In genomic region chr1:45009956-45010854, GRCh38 we compare ENCODE assay signal across 8 cellular contexts. TPM values are rescaled to one million over a fixed set of nuclear protein-coding genes. Genes with fewer than 3 reads are reported as not detected.
DNase-seq lines count a peak whose midpoint lies in the region; ATAC-seq and TF ChIP-seq lines count a peak whose summit lies in the region.

No MANE protein-coding gene starts in this region.

- peak overlapping the region; percentile 99 for H2AFZ ChIP-seq in neuron (ENCODE audit: low read depth, low read length)

- DNase-seq in DMS153 treated with DMSO at 0.1 percent for 48 hours (lab: John Stamatoyannopoulos, UW; ENCODE audit: unreplicated experiment) (peak; percentile 35), M059J (ENCODE audit: low read depth) (peak; percentile 35), fibroblast of mammary gland (ENCODE audit: low read depth) (no peak), NCI-H187 treated with DMSO at 0.1 percent for 48 hours (lab: John Stamatoyannopoulos, UW) (no peak)
- DNase-seq in activated CD4-positive, alpha-beta T cell treated with anti-CD3 and anti-CD28 coated beads, Interleukin-2, amount 50 U/mL, for 1 hour: peak; percentile 30

- H3K9me3 ChIP-seq in neuron (ENCODE audit: low read length): no peaks in the 10 kb centered on the region

- H3K36me3 ChIP-seq in neuron (ENCODE audit: insufficient read depth, low read length): peaks cover 38% of the 10 kb centered on the region

- TF ChIP-seq CTCF in fibroblast of mammary gland (conservative IDR thresholded peaks at IDR 0.05; ENCODE audit: control insufficient read depth, insufficient read depth, low read depth, low read length): no peak

- ATAC-seq in GM19023 (IDR thresholded peaks at IDR 0.05; ENCODE audit: unreplicated experiment) (no peak), HG03442 (IDR thresholded peaks at IDR 0.05; ENCODE audit: unreplicated experiment) (no peak)

- H3K27me3 ChIP-seq in neuron (ENCODE audit: insufficient read depth, low read length): no peaks in the 10 kb centered on the region

- H3K4me3 ChIP-seq in fibroblast of mammary gland (ENCODE audit: control insufficient read depth, low read depth, low read length) (peak overlapping the region; percentile 61), neuron (ENCODE audit: low read length) (peak overlapping the region; percentile 87)

- peaks cover 19% of the 10 kb centered on the region for H3K4me1 ChIP-seq in neuron (ENCODE audit: insufficient read depth, low read length)

RNA-seq across cellular contexts. Expression of gene HECTD3, which starts 0.9 kb away (rescaled TPM):
- total RNA-seq in M059J (2014; rRNA removed; shearing (Covaris generic)): 23.8 and 33.7 TPM in 2 replicates

RNA-seq across cellular contexts. Expression of gene UROD, which starts 1.8 kb away (rescaled TPM):
- 125 and 127 TPM in 2 replicates for total RNA-seq in M059J (2014; rRNA removed; shearing (Covaris generic))

RNA-seq across cellular contexts. Expression of gene EIF2B3, which starts 23.8 kb away (rescaled TPM):
- total RNA-seq in M059J (2014; rRNA removed; shearing (Covaris generic)): 41.3 and 48.0 TPM in 2 replicates

Comparison
In these comparisons a context has a peak if more than half of its experiments do, and no peak if none do; other contexts are left out.
1. DNase-seq: peak in DMS153 treated with DMSO at 0.1 percent for 48 hours (single experiment), M059J (single experiment) and activated CD4-positive, alpha-beta T cell treated with anti-CD3 and anti-CD28 coated beads, Interleukin-2, amount 50 U/mL, for 1 hour (single experiment); none in fibroblast of mammary gland (single experiment) and NCI-H187 treated with DMSO at 0.1 percent for 48 hours (single experiment).